ENCODE assay signal across 23 cellular contexts in genomic region chr10:110373059-110373458, GRCh38.
DNase-seq lines count a peak whose midpoint lies in the region; ATAC-seq and TF ChIP-seq lines count a peak whose summit lies in the region.
"Had no signal": no experiment of that assay in that cellular context is flagged by ENCODE, and none has a peak within 500 bp of the region (broad histone marks: within the 10 kb centered on the region; RNA-seq: fewer than 3 reads in every experiment).

No MANE protein-coding gene starts in this region.

- peaks cover 13% of the 10 kb centered on the region for H3K4me1 Mint-ChIP-seq in GM23338
- H3K4me1 Mint-ChIP-seq in CD4-positive, alpha-beta memory T cell, result no peaks in the 10 kb centered on the region

- DNase-seq in activated CD4-positive, CD25-positive, alpha-beta regulatory T cell (lab: John Stamatoyannopoulos, UW), result no peak
- DNase-seq in GM23338 (ENCODE audit: low spot score) (no peak), SW480 (ENCODE audit: low spot score) (peak; percentile 56), glomerular visceral epithelial cell (ENCODE audit: extremely low spot score) (peak; percentile 59)
- no peak for DNase-seq in CD4-positive, alpha-beta memory T cell
- DNase-seq: activated naive CD8-positive, alpha-beta T cell treated with anti-CD3 and anti-CD28 coated beads, Interleukin-2, amount 10 ng/mL, durations not matched to agents 7 days and 5 days; body of pancreas; effector CD8-positive, alpha-beta T cell; esophagus squamous epithelium; NCI-H1092 treated with DMSO at 0.1 percent for 48 hours; NCI-H2081; NCI-H82; OCI-M1; stimulated activated CD4-positive, alpha-beta T cell treated with anti-CD3 and anti-CD28 coated beads, Interleukin-2, amount 100 ng/mL, for 24 hours; stimulated activated naive CD4-positive, alpha-beta T cell; thyroid gland had no signal

- TF ChIP-seq CTCF in GM23338 (conservative IDR thresholded peaks at IDR 0.05; ENCODE audit: low read depth in 2 of 2), result no peak

- H3K4me2 ChIP-seq in GM23338, result no peak overlapping the region

- no peaks in the 10 kb centered on the region for H3K36me3 Mint-ChIP-seq in GM23338 (ENCODE audit: low read depth)
- no peaks in the 10 kb centered on the region for H3K36me3 Mint-ChIP-seq in CD4-positive, alpha-beta memory T cell
- H3K36me3 Mint-ChIP-seq: activated naive CD8-positive, alpha-beta T cell treated with anti-CD3 and anti-CD28 coated beads, Interleukin-2, amount 10 ng/mL, durations not matched to agents 7 days and 5 days had no signal

- H3K4me1 ChIP-seq in GM23338 (ENCODE audit: insufficient read depth), result no peaks in the 10 kb centered on the region
- no peaks in the 10 kb centered on the region for H3K4me1 ChIP-seq in CD4-positive, alpha-beta memory T cell (ENCODE audit: insufficient read depth, low read length)

- no peak overlapping the region for H3K4me3 Mint-ChIP-seq in GM23338
- no peak overlapping the region for H3K4me3 Mint-ChIP-seq in CD4-positive, alpha-beta memory T cell
- H3K4me3 Mint-ChIP-seq: activated naive CD8-positive, alpha-beta T cell treated with anti-CD3 and anti-CD28 coated beads, Interleukin-2, amount 10 ng/mL, durations not matched to agents 7 days and 5 days had no signal

- H3K9me2 ChIP-seq in GM23338 (ENCODE audit: insufficient read depth), result no peaks in the 10 kb centered on the region; the same call in 1 of the 2 replicates

- POLR2A ChIA-PET in CD4-positive, alpha-beta memory T cell (lab: Charles Lee; ENCODE audit: partially characterized antibody), result no interaction called here

- no peaks in the 10 kb centered on the region; the same call in 2 of the 3 replicates for H3K9me3 Mint-ChIP-seq in GM23338
- H3K9me3 Mint-ChIP-seq in CD4-positive, alpha-beta memory T cell, result peaks cover 0 to 1% (median 0%) of the 10 kb centered on the region in 8 donors
- H3K9me3 Mint-ChIP-seq: activated naive CD8-positive, alpha-beta T cell treated with anti-CD3 and anti-CD28 coated beads, Interleukin-2, amount 10 ng/mL, durations not matched to agents 7 days and 5 days had no signal

- peaks cover 6% of the 10 kb centered on the region for H3K27me3 Mint-ChIP-seq in GM23338 (ENCODE audit: insufficient read depth, low read depth, poor library complexity)
- peaks cover 3 to 4% of the 10 kb centered on the region in 2 donors for H3K27me3 Mint-ChIP-seq in CD4-positive, alpha-beta memory T cell
- H3K27me3 Mint-ChIP-seq: activated naive CD8-positive, alpha-beta T cell treated with anti-CD3 and anti-CD28 coated beads, Interleukin-2, amount 10 ng/mL, durations not matched to agents 7 days and 5 days had no signal

- 0 out of 2 replicates have a peak overlapping the region, but pooled peaks have one; percentile 23 for H2AFZ ChIP-seq in GM23338

- no peaks in the 10 kb centered on the region for H3K27me3 ChIP-seq in GM23338 (ENCODE audit: insufficient read depth)
- H3K27me3 ChIP-seq in CD4-positive, alpha-beta memory T cell (ENCODE audit: insufficient read depth, low read length), result no peaks in the 10 kb centered on the region
- H3K27me3 ChIP-seq: body of pancreas, esophagus squamous epithelium, thyroid gland had no signal

- H3K27ac Mint-ChIP-seq in GM23338, result no peak overlapping the region
- H3K27ac Mint-ChIP-seq in CD4-positive, alpha-beta memory T cell, result peak overlapping the region in 1 of 7 donors; percentile 56
- H3K27ac Mint-ChIP-seq: activated naive CD8-positive, alpha-beta T cell treated with anti-CD3 and anti-CD28 coated beads, Interleukin-2, amount 10 ng/mL, durations not matched to agents 7 days and 5 days had no signal

- H3K4me3 ChIP-seq in GM23338, result no peak overlapping the region
- no peak overlapping the region for H3K4me3 ChIP-seq in CD4-positive, alpha-beta memory T cell (ENCODE audit: low read length in 2 of 2)
- H3K4me3 ChIP-seq: body of pancreas, esophagus squamous epithelium, GM12878, SK-N-MC, skin epidermis, thyroid gland had no signal

- H3F3A ChIP-seq in GM23338 (replicated peaks; ENCODE audit: low read depth), result no peaks in the 10 kb centered on the region

- CTCF ChIA-PET in CD4-positive, alpha-beta memory T cell (lab: Charles Lee; ENCODE audit: partially characterized antibody), result interaction anchor here (1.5 kb wide), 1 partner anchor 9 kb away, joined by 3 read pairs; no protein-coding TSS in a partner anchor

- no peaks in the 10 kb centered on the region for H3K9me3 ChIP-seq in CD4-positive, alpha-beta memory T cell (ENCODE audit: control insufficient read depth in 1 of 2, low read length in 2 of 2)
- H3K9me3 ChIP-seq: body of pancreas, esophagus squamous epithelium, thyroid gland had no signal

- H4K20me1 ChIP-seq in GM23338 (replicated peaks; ENCODE audit: insufficient read depth), result no peaks in the 10 kb centered on the region

- no peaks in the 10 kb centered on the region for H3K36me3 ChIP-seq in GM23338 (ENCODE audit: insufficient read depth)
- no peaks in the 10 kb centered on the region for H3K36me3 ChIP-seq in CD4-positive, alpha-beta memory T cell (ENCODE audit: insufficient read depth, low read length)
- H3K36me3 ChIP-seq: esophagus squamous epithelium, thyroid gland had no signal

- H3K79me2 ChIP-seq in GM23338 (replicated peaks; ENCODE audit: insufficient read depth), result no peaks in the 10 kb centered on the region

- TF ChIP-seq POLR2A in GM18505 (IDR thresholded peaks at IDR 0.05; ENCODE audit: borderline replicate concordance, extremely low read depth, insufficient read depth, insufficient read length), result no peak

- H3K27ac ChIP-seq in GM23338 (ENCODE audit: low read depth), result no peak overlapping the region
- H3K27ac ChIP-seq in CD4-positive, alpha-beta memory T cell (ENCODE audit: low read depth, low read length), result no peak overlapping the region
- H3K27ac ChIP-seq: 22Rv1, body of pancreas, esophagus squamous epithelium, SK-N-MC, skin epidermis, thyroid gland had no signal

- intact Hi-C loops in CD4-positive, alpha-beta memory T cell (cut with micrococcal nuclease), result no loop called here

- ATAC-seq in activated CD4-positive, CD25-positive, alpha-beta regulatory T cell treated with anti-CD3 and anti-CD28 coated beads, Interleukin-2, amount 50 U/mL, for 24 hours, result peak; percentile 37 to 53
- ATAC-seq in GM23338 (no peak), GM18505 (IDR thresholded peaks at IDR 0.05; ENCODE audit: unreplicated experiment) (no peak), GM21619 (IDR thresholded peaks at IDR 0.05; ENCODE audit: unreplicated experiment) (no peak)
- ATAC-seq: body of pancreas, GM12878 had no signal

TF ChIP-seq in GM23338, 12 proteins besides CTCF, POLR2A, EP300 and RAD21 (continues in another document):
- TF ChIP-seq NANOG (IDR thresholded peaks at IDR 0.05; ENCODE audit: borderline replicate concordance) (no peak), REST (IDR thresholded peaks at IDR 0.05; ENCODE audit: unreplicated experiment) (no peak)

Comparison
In these comparisons a context has a peak if more than half of its experiments do, and no peak if none do; other contexts are left out.
1. ATAC-seq: peak in activated CD4-positive, CD25-positive, alpha-beta regulatory T cell treated with anti-CD3 and anti-CD28 coated beads, Interleukin-2, amount 50 U/mL, for 24 hours (2 of 2); none in GM23338 (single experiment), GM18505 (single experiment) and GM21619 (single experiment).
2. DNase-seq: peak in SW480 (single experiment) and glomerular visceral epithelial cell (single experiment); none in activated CD4-positive, CD25-positive, alpha-beta regulatory T cell (0 of 4), GM23338 (single experiment) and CD4-positive, alpha-beta memory T cell (0 of 5).